Comparison of ENCODE assay signal across 13 cellular contexts in genomic region chr11:4891996-4892640, GRCh38. TPM values are rescaled to one million over a fixed set of nuclear protein-coding genes. Genes with fewer than 3 reads are reported as not detected.
DNase-seq lines count a peak whose midpoint lies in the region; FAIRE-seq and TF ChIP-seq lines count a peak whose summit lies in the region.
"Had no signal": no experiment of that assay in that cellular context is flagged by ENCODE, and none has a peak within 500 bp of the region (broad histone marks: within the 10 kb centered on the region; RNA-seq: fewer than 3 reads in every experiment).

No MANE protein-coding gene starts in this region.

- no peak overlapping the region for H2BK12ac ChIP-seq in trophoblast cell (ENCODE audit: low read length)

- TF ChIP-seq POLR2A in H54 (IDR thresholded peaks at IDR 0.05; ENCODE audit: low read depth, low read length), result no peak

- no peak overlapping the region for H3K14ac ChIP-seq in trophoblast cell (ENCODE audit: low read length)

- no peak overlapping the region for H3K4ac ChIP-seq in trophoblast cell (ENCODE audit: low read depth, low read length)

- H4K91ac ChIP-seq in trophoblast cell (ENCODE audit: low read depth, low read length), result no peak overlapping the region

- no peak overlapping the region for H2BK120ac ChIP-seq in trophoblast cell (ENCODE audit: insufficient read depth, low read length, poor library complexity)

- TF ChIP-seq CTCF in A673 (conservative IDR thresholded peaks at IDR 0.05; ENCODE audit: low read depth, low read length), result no peak
- peak; percentile 9; the same call in 1 of the 2 replicates for TF ChIP-seq CTCF in WI38 (IDR thresholded peaks at IDR 0.05; ENCODE audit: low read depth, low read length)
- TF ChIP-seq CTCF in foreskin fibroblast (IDR thresholded peaks at IDR 0.05; ENCODE audit: low read depth, low read length), result peak; percentile 4

- H4K12ac ChIP-seq in trophoblast cell (ENCODE audit: low read depth, low read length), result no peak overlapping the region

- H3K79me1 ChIP-seq in trophoblast cell (ENCODE audit: low read length), result no peaks in the 10 kb centered on the region

- DNase-seq in A673 (ENCODE audit: low spot score) (peak; percentile 12), H54 (ENCODE audit: insufficient read length, low spot score) (peak; percentile 13), foreskin fibroblast (peak; percentile 29 to 78), trophoblast cell (no peak), T1000 (lab: John Stamatoyannopoulos, UW) (no peak)
- DNase-seq in activated CD4-positive, alpha-beta T cell treated with anti-CD3 and anti-CD28 coated beads for 48 hours, result no peak
- DNase-seq in effector CD4-positive, alpha-beta T cell, result no peak
- DNase-seq: BE2C; body of pancreas; hypothalamus; NCI-H446; stimulated activated naive CD8-positive, alpha-beta T cell treated with anti-CD3 and anti-CD28 coated beads, Interleukin-15, Interleukin-2, amounts not matched to agents 100 U/mL and 50 U/mL, for 24 hours had no signal

- H3K36me3 ChIP-seq in A673 (ENCODE audit: insufficient read depth, low read length, poor library complexity, severe bottlenecking) (no peaks in the 10 kb centered on the region), trophoblast cell (ENCODE audit: control insufficient read depth in 1 of 2, insufficient read depth in 2 of 2, low read length in 2 of 2) (no peaks in the 10 kb centered on the region)
- H3K36me3 ChIP-seq: BE2C had no signal

- no peak overlapping the region for H4K8ac ChIP-seq in trophoblast cell (ENCODE audit: low read depth, low read length)

- intact Hi-C loops in A673 (cut with micrococcal nuclease; ENCODE audit: unreplicated experiment), result no loop called here

- H2AFZ ChIP-seq in trophoblast cell (ENCODE audit: insufficient read depth, low read length, poor library complexity), result no peak overlapping the region

- H3K4me1 ChIP-seq in A673 (ENCODE audit: insufficient read depth, low read length, poor library complexity, severe bottlenecking) (no peaks in the 10 kb centered on the region), trophoblast cell (ENCODE audit: control insufficient read depth in 1 of 2, insufficient read depth in 2 of 2, low read length in 2 of 2) (no peaks in the 10 kb centered on the region)
- H3K4me1 ChIP-seq: BE2C, body of pancreas had no signal

- H3K27ac ChIP-seq in A673 (ENCODE audit: low read depth, low read length, poor library complexity, severe bottlenecking) (no peak overlapping the region), trophoblast cell (ENCODE audit: low read depth, low read length) (no peak overlapping the region)
- H3K27ac ChIP-seq: body of pancreas had no signal

- no peak overlapping the region for H3K9ac ChIP-seq in trophoblast cell (ENCODE audit: low read length)

- no peak overlapping the region for H3K18ac ChIP-seq in trophoblast cell (ENCODE audit: low read length)

- peak; percentile 97 for FAIRE-seq in H54 (lab: Jason Lieb, UNC)

- H3K23ac ChIP-seq in trophoblast cell (ENCODE audit: low read length), result no peak overlapping the region

- H3K9me3 ChIP-seq in A673 (ENCODE audit: low read depth, low read length, poor library complexity, severe bottlenecking), result no peaks in the 10 kb centered on the region
- no peaks in the 10 kb centered on the region for H3K9me3 ChIP-seq in trophoblast cell (ENCODE audit: insufficient read depth, low read depth, low read length)
- H3K9me3 ChIP-seq: BE2C had no signal

- H3K27me3 ChIP-seq in A673 (replicated peaks; ENCODE audit: insufficient read depth, low read depth, low read length, poor library complexity) (no peaks in the 10 kb centered on the region), trophoblast cell (ENCODE audit: insufficient read depth, low read length) (no peaks in the 10 kb centered on the region)
- H3K27me3 ChIP-seq: BE2C, body of pancreas had no signal

- H3K4me3 ChIP-seq in A673 (ENCODE audit: low read depth, low read length, poor library complexity, severe bottlenecking) (no peak overlapping the region), WI38 (ENCODE audit: low read depth, low read length) (no peak overlapping the region), foreskin fibroblast (ENCODE audit: low read depth in 1 of 2, low read length in 2 of 2) (no peak overlapping the region), trophoblast cell (ENCODE audit: low read depth, low read length) (no peak overlapping the region)
- H3K4me3 ChIP-seq: body of pancreas had no signal

- no CpG with 5 or more reads among the region's 1 CpG for WGBS in trophoblast cell (ENCODE audit: extremely low coverage, insufficient coverage, insufficient read length)

- no peak overlapping the region for H2AK5ac ChIP-seq in trophoblast cell (ENCODE audit: low read length)

- H3K4me2 ChIP-seq in trophoblast cell (ENCODE audit: low read length), result no peak overlapping the region

- H2BK5ac ChIP-seq in trophoblast cell (ENCODE audit: low read depth, low read length, poor library complexity), result no peak overlapping the region

- POLR2A ChIA-PET in A673 (lab: Charles Lee; ENCODE audit: low non-redundant PET), result no interaction called here

- no TSS peak for BruUV-seq in A673 (replicated peaks; lab: Mats Ljungman, UMichigan)

- CTCF ChIA-PET in A673 (lab: Charles Lee), result no interaction called here

- no peaks in the 10 kb centered on the region for H3K79me2 ChIP-seq in trophoblast cell (ENCODE audit: control insufficient read depth, insufficient read depth, low read length, poor library complexity)

RNA-seq across cellular contexts. Expression of gene OR51T1, which starts 10.4 kb away (rescaled TPM):
- not detected in 2 replicates for total RNA-seq in A673 (2021)
- polyA plus RNA-seq in trophoblast cell (2013), result not detected in 2 replicates
- total RNA-seq: body of pancreas had no signal

RNA-seq across cellular contexts. Expression of gene OR51A7, which starts 11.5 kb away (rescaled TPM):
- total RNA-seq in A673 (2021), result not detected in 2 replicates
- polyA plus RNA-seq in trophoblast cell (2013), result not detected in 2 replicates
- total RNA-seq: body of pancreas had no signal

RNA-seq across cellular contexts. Expression of gene OR51G2, which starts 27.0 kb away (rescaled TPM):
- total RNA-seq in A673 (2021), result not detected in 2 replicates
- polyA plus RNA-seq in trophoblast cell (2013), result not detected in 2 replicates
- total RNA-seq: body of pancreas had no signal

RNA-seq across cellular contexts. Expression of gene OR51G1, which starts 32.0 kb away (rescaled TPM):
- total RNA-seq in A673 (2021), result not detected in 2 replicates
- polyA plus RNA-seq in trophoblast cell (2013), result not detected in 2 replicates
- total RNA-seq: body of pancreas had no signal

RNA-seq across cellular contexts. Expression of gene OR51S1, which starts 43.1 kb away (rescaled TPM):
- not detected in 2 replicates for total RNA-seq in A673 (2021)
- polyA plus RNA-seq in trophoblast cell (2013), result not detected in 2 replicates
- total RNA-seq: body of pancreas had no signal

Comparison
In these comparisons a context has a peak if more than half of its experiments do, and no peak if none do; other contexts are left out.
1. DNase-seq: peak in A673 (single experiment), H54 (single experiment) and foreskin fibroblast (2 of 2); none in activated CD4-positive, alpha-beta T cell treated with anti-CD3 and anti-CD28 coated beads for 48 hours (single experiment), trophoblast cell (0 of 2), effector CD4-positive, alpha-beta T cell (single experiment) and T1000 (single experiment).